ENCODE assay signal across 8 cellular contexts in the genomic region with DNA sequence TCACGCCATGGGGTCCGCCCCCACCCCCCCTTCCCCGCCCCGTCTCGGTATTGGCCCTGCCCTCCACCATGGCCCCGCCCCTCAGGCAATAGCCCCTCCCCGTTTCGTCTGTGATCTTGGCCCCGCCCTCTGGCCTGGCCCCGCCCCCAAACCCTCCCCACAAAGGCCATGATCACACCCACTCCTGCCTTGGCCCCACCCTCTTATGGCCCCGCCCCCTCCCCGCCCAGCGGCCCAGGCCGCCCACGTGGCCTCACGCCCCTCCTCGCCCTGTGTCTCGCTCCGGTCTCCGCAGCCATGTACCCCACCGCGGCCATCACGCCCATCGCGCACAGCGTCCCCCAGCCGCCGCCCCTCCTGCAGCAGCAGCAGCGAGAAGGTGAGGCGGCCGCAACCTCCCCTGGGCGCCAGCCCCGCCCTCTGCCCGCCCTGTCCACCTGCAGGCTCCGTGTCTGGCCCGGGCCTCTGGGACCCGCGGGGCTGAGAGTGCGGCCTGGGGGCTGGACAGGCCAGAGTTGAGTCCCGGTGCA.
DNase-seq lines count a peak whose midpoint lies in the region; ATAC-seq lines count a peak whose summit lies in the region.

No MANE protein-coding gene starts in this region.

- DNase-seq in stimulated activated CD4-positive, alpha-beta T cell treated with anti-CD3 and anti-CD28 coated beads, Interleukin-12 subunit alpha, Interleukin-12 subunit beta, amount 100 ng/mL, for 4 hours, result peak; percentile 47
- no peak for DNase-seq in stimulated activated CD4-positive, alpha-beta T cell treated with anti-CD3 and anti-CD28 coated beads, Interleukin-1b, Interleukin-23, amount 100 ng/mL, for 48 hours
- peak; percentile 41 for DNase-seq in astrocyte of the hippocampus (ENCODE audit: low read depth, low spot score)
- DNase-seq in memory B cell (ENCODE audit: low spot score in 2 of 2), result no peak
- no peak for DNase-seq in NCI-H524 treated with DMSO at 0.1 percent for 48 hours (lab: John Stamatoyannopoulos, UW)
- DNase-seq in kidney tubule cell (ENCODE audit: low spot score), result no peak

- peaks cover 2% of the 10 kb centered on the region for H3K9me3 Mint-ChIP-seq in memory B cell

- ATAC-seq in memory B cell (ENCODE audit: low read depth) (peak; percentile 22), GM19395 (IDR thresholded peaks at IDR 0.05; ENCODE audit: unreplicated experiment) (no peak), GM21515 (IDR thresholded peaks at IDR 0.05; ENCODE audit: unreplicated experiment) (no peak)

- no peak overlapping the region for H3K27ac Mint-ChIP-seq in memory B cell

- H3K4me3 Mint-ChIP-seq in memory B cell, result no peak overlapping the region

- H3K36me3 Mint-ChIP-seq in memory B cell, result no peaks in the 10 kb centered on the region

- H3K4me1 Mint-ChIP-seq in memory B cell, result peaks cover 4% of the 10 kb centered on the region

- H3K27me3 Mint-ChIP-seq in memory B cell, result peaks cover 28% of the 10 kb centered on the region

Comparison
In these comparisons a context has a peak if more than half of its experiments do, and no peak if none do; other contexts are left out.
1. DNase-seq: peak in stimulated activated CD4-positive, alpha-beta T cell treated with anti-CD3 and anti-CD28 coated beads, Interleukin-12 subunit alpha, Interleukin-12 subunit beta, amount 100 ng/mL, for 4 hours (single experiment) and astrocyte of the hippocampus (single experiment); none in stimulated activated CD4-positive, alpha-beta T cell treated with anti-CD3 and anti-CD28 coated beads, Interleukin-1b, Interleukin-23, amount 100 ng/mL, for 48 hours (single experiment), memory B cell (0 of 2), NCI-H524 treated with DMSO at 0.1 percent for 48 hours (single experiment) and kidney tubule cell (single experiment).